In the genomic region with DNA sequence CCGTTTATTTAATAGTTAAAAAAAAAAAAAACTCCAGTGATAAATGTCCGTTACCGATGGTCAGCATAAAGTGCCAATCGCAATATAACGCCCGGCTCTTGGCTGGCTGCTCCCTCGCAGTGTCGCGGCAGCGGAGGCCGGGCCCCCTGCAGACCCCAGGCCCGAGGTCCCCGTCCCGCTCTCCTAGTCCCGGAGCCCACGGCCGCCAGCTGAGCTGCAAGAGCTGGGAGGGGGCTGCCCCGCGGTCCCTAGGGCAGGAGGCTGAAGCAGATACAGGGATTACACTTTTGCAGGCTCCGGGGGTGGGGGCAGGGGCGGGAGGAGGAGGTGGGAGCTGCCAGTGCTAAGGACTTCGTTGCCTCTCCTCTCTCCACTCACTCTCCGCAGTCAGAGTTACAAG, we compare ENCODE assay signal across 15 cellular contexts. TPM values are rescaled to one million over a fixed set of nuclear protein-coding genes. Genes with fewer than 3 reads are reported as not detected.
A peak's percentile ranks its signal among the peaks of the same experiment; 100 is the strongest.
DNase-seq lines count a peak whose midpoint lies in the region; ATAC-seq and TF ChIP-seq lines count a peak whose summit lies in the region.
"Had no signal": no experiment of that assay in that cellular context is flagged by ENCODE, and none has a peak within 500 bp of the region (broad histone marks: within the 10 kb centered on the region; RNA-seq: fewer than 3 reads in every experiment).

No MANE protein-coding gene starts in this region.

- H3K27me3 ChIP-seq in breast epithelium (peaks cover 0 to 14% of the 10 kb centered on the region in 2 donors), mesenchymal stem cell (ENCODE audit: control insufficient read depth in 1 of 2, insufficient read depth in 1 of 2, low read length in 2 of 2) (peaks cover 0 to 38% of the 10 kb centered on the region in 2 experiments)

- H3K4me1 ChIP-seq in breast epithelium (peaks cover 0 to 4% of the 10 kb centered on the region in 2 donors), mesenchymal stem cell (ENCODE audit: control insufficient read depth, insufficient read depth, low read depth, low read length) (peaks cover 29% of the 10 kb centered on the region)

- CTCF ChIA-PET in MCF 10A (lab: Yijun Ruan, JAX): interaction anchor here (0.6 to 1.2 kb wide), 2 partner anchors 10 to 805 kb away, joined by 3 read pairs; no protein-coding TSS in a partner anchor

- H2BK12ac ChIP-seq in mesenchymal stem cell (ENCODE audit: low read length in 2 of 2): no peak overlapping the region

- no peaks in the 10 kb centered on the region for H3K27me3 Mint-ChIP-seq in MCF 10A (ENCODE audit: insufficient read depth, unreplicated experiment)
- peaks cover 91% of the 10 kb centered on the region for H3K27me3 Mint-ChIP-seq in brain
- H3K27me3 Mint-ChIP-seq in type B pancreatic cell: peaks cover 74% of the 10 kb centered on the region

- no peak overlapping the region for H4K91ac ChIP-seq in mesenchymal stem cell (ENCODE audit: low read length)

- H3K9me3 ChIP-seq in breast epithelium (no peaks in the 10 kb centered on the region), mesenchymal stem cell (ENCODE audit: control insufficient read depth, low read length) (no peaks in the 10 kb centered on the region)

- H3K4me3 ChIP-seq in breast epithelium (peak overlapping the region; percentile 4 to 43 (median 12)), mesenchymal stem cell (ENCODE audit: insufficient read depth in 1 of 2, low read depth in 1 of 2, low read length in 2 of 2) (peak overlapping the region in 1 of 2 experiments; percentile 16)

- peaks cover 16% of the 10 kb centered on the region for H3K79me1 ChIP-seq in mesenchymal stem cell (replicated peaks; ENCODE audit: low read length, poor library complexity, severe bottlenecking)

- H3K36me3 ChIP-seq in breast epithelium (no peaks in the 10 kb centered on the region), mesenchymal stem cell (ENCODE audit: control insufficient read depth in 1 of 2, insufficient read depth in 2 of 2, low read depth in 1 of 2, low read length in 2 of 2) (peaks cover 13 to 45% of the 10 kb centered on the region in 2 experiments)

- no peak overlapping the region for H2BK5ac ChIP-seq in mesenchymal stem cell (ENCODE audit: low read depth, low read length, poor library complexity, severe bottlenecking)

- H3K27ac Mint-ChIP-seq in MCF 10A (ENCODE audit: low read depth, unreplicated experiment) (no peak overlapping the region), brain (no peak overlapping the region), type B pancreatic cell (no peak overlapping the region)

- no peak overlapping the region for H4K8ac ChIP-seq in mesenchymal stem cell (ENCODE audit: low read length)

- H3K27ac ChIP-seq in breast epithelium (peak overlapping the region; percentile 19 to 59), mesenchymal stem cell (ENCODE audit: low read length, poor library complexity, severe bottlenecking) (no peak overlapping the region)

- 31% methylated on average over 20 of the region's 23 CpGs for WGBS in mesenchymal stem cell

- H3K4me3 Mint-ChIP-seq in MCF 10A (ENCODE audit: unreplicated experiment) (no peak overlapping the region), brain (peak overlapping the region in 3 of 5 experiments; percentile 42 to 82 (median 55)), type B pancreatic cell (peak overlapping the region; percentile 54)

- H3K4ac ChIP-seq in mesenchymal stem cell (ENCODE audit: low read depth in 1 of 2, low read length in 2 of 2): no peak overlapping the region

- DNase-seq in breast epithelium (ENCODE audit: low spot score in 2 of 2) (no peak), MCF 10A (ENCODE audit: unreplicated experiment) (no peak), mesenchymal stem cell (no peak), type B pancreatic cell (ENCODE audit: extremely low spot score, unreplicated experiment) (no peak), SKM-1 treated with dmso at 0.1 percent for 144 hours (lab: John Stamatoyannopoulos, UW; ENCODE audit: unreplicated experiment) (no peak), NCI-H226 (no peak)
- DNase-seq: activated CD8-positive, alpha-beta memory T cell treated with anti-CD3 and anti-CD28 coated beads, Interleukin-2, amount 50 U/mL, for 48 hours; amniotic stem cell; left colon; NCI-H1694 treated with DMSO at 0.1 percent for 48 hours; NCI-H69; occipital lobe; stimulated activated CD4-positive, alpha-beta T cell treated with anti-CD3 and anti-CD28 coated beads, Interleukin-12 subunit alpha, Interleukin-12 subunit beta, amount 100 ng/mL, for 4 hours had no signal

- no peak overlapping the region for H2AK5ac ChIP-seq in mesenchymal stem cell (ENCODE audit: low read length, severe bottlenecking)

- peaks cover 11% of the 10 kb centered on the region for H3K36me3 Mint-ChIP-seq in MCF 10A (ENCODE audit: insufficient read depth, unreplicated experiment)
- H3K36me3 Mint-ChIP-seq in brain: no peaks in the 10 kb centered on the region
- peaks cover 36% of the 10 kb centered on the region for H3K36me3 Mint-ChIP-seq in type B pancreatic cell

- BruUV-seq in MCF 10A (replicated peaks; lab: Mats Ljungman, UMichigan): no TSS peak

- no peak overlapping the region for H3K9ac ChIP-seq in mesenchymal stem cell (ENCODE audit: low read length)

- no peaks in the 10 kb centered on the region for H3K4me1 Mint-ChIP-seq in MCF 10A (ENCODE audit: insufficient read depth, unreplicated experiment)
- H3K4me1 Mint-ChIP-seq in brain: peaks cover 42% of the 10 kb centered on the region
- peaks cover 30% of the 10 kb centered on the region for H3K4me1 Mint-ChIP-seq in type B pancreatic cell (ENCODE audit: unreplicated experiment)

- H3K23ac ChIP-seq in mesenchymal stem cell (ENCODE audit: low read length in 2 of 2): no peak overlapping the region

- intact Hi-C loops in breast epithelium (cut with DNase I; ENCODE audit: low total_unique reads) (no loop called here), MCF 10A (cut with micrococcal nuclease) (no loop called here)

- TF ChIP-seq CTCF in breast epithelium (IDR thresholded peaks at IDR 0.05): no peak
- no peak for TF ChIP-seq CTCF in MCF 10A (IDR thresholded peaks at IDR 0.05; ENCODE audit: unreplicated experiment)
- no peak for TF ChIP-seq CTCF in brain (conservative IDR thresholded peaks at IDR 0.05)
- no peak for TF ChIP-seq CTCF in type B pancreatic cell (conservative IDR thresholded peaks at IDR 0.05)

- H3K4me2 ChIP-seq in mesenchymal stem cell (ENCODE audit: low read length, poor library complexity, severe bottlenecking): peak overlapping the region; percentile 38

- H2BK15ac ChIP-seq in mesenchymal stem cell (ENCODE audit: low read depth, poor library complexity, severe bottlenecking): no peak overlapping the region

- no peak for TF ChIP-seq POLR2A in breast epithelium (IDR thresholded peaks at IDR 0.05)

- H3K14ac ChIP-seq in mesenchymal stem cell (ENCODE audit: low read length in 2 of 2): no peak overlapping the region

- POLR2A ChIA-PET in MCF 10A (lab: Yijun Ruan, JAX): interaction anchor here (0.9 to 1.0 kb wide), 2 partner anchors 95 to 247 kb away, joined by 3 read pairs; no protein-coding TSS in a partner anchor

- no peak overlapping the region for H2AFZ ChIP-seq in mesenchymal stem cell (ENCODE audit: low read depth, low read length)

- no peaks in the 10 kb centered on the region for H3K9me3 Mint-ChIP-seq in MCF 10A (ENCODE audit: unreplicated experiment)
- H3K9me3 Mint-ChIP-seq in brain: peaks cover 0 to 10% (median 5%) of the 10 kb centered on the region in 5 experiments
- H3K9me3 Mint-ChIP-seq in type B pancreatic cell: peaks cover 5% of the 10 kb centered on the region

- H2BK120ac ChIP-seq in mesenchymal stem cell (ENCODE audit: low read depth, low read length): no peak overlapping the region

- no peak for ATAC-seq in HG03469 (IDR thresholded peaks at IDR 0.05; ENCODE audit: unreplicated experiment)
- ATAC-seq: left colon had no signal

- no peak overlapping the region for H3K18ac ChIP-seq in mesenchymal stem cell (ENCODE audit: low read depth in 1 of 2, low read length in 2 of 2)

RNA-seq across cellular contexts. Expression of a gene that starts 6.9 kb away (rescaled TPM):
- 10 to 100 TPM; 18.7 to 40.0 (median 34.1) TPM for total RNA-seq in breast epithelium
- 0.61 and 1.3 TPM in 2 replicates for total RNA-seq in MCF 10A (2022)
- 0.44 TPM for polyA plus RNA-seq in brain (ENCODE audit: insufficient read depth, low read depth, low replicate concordance)
- 2.6 TPM for polyA plus RNA-seq in mesenchymal stem cell (2013, experiment 1 of 2)
- 2.7 TPM for polyA plus RNA-seq in mesenchymal stem cell (2013, experiment 2 of 2)
- total RNA-seq in type B pancreatic cell (ENCODE audit: low replicate concordance): 9.5 and 55.7 TPM in 2 replicates
